Comparison of ENCODE assay signal across 1 cellular context in the genomic region with DNA sequence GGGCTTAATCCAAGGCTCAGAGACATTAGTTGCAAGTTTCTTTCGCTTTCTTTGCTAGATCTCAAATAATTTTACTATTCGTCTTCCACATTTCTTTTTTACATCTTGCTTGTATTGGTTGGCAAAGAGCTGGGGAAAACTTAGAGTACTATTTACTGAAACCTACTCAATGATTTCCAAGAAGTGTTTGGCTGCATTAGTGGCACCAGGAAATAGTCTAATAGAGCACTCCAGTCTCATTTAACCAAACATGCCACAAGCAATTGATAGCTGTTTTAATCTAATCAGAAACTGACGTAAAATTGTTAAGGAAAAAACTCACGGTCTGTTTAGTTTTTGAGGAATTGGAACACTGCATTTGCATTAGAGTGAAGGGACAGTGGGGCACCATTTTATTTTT.
TF ChIP-seq lines count a peak whose summit lies in the region.

No MANE protein-coding gene starts in this region.

TF ChIP-seq in HCT116, 20 proteins besides CTCF, POLR2A, EP300 and RAD21 (continued from another document):
- no peak for TF ChIP-seq ZFX (IDR thresholded peaks at IDR 0.05)
